ENCODE assay signal across 18 cellular contexts in the genomic region with DNA sequence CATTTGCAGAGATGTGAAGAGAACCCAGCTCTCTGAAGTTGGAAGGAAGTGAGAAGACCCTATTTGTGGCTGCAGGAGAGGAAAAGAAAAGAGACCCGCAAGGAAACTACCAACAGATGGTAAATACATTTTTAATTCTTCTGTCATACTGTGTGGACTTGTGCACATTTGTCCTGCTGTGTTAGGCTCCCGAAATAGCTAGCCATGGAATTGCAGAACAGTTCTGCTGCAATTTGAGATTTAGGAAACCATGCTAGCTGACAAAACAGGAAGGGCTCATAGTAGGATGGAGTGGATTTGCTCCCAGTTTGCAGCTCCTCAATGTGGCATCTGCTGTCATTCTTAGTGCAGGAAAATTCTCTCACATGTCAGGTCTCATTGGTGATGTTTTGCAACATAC.
"Had no signal": no experiment of that assay in that cellular context is flagged by ENCODE, and none has a peak within 500 bp of the region (broad histone marks: within the 10 kb centered on the region; RNA-seq: fewer than 3 reads in every experiment).

No MANE protein-coding gene starts in this region.

- H3K27me3 Mint-ChIP-seq: stimulated activated naive CD8-positive, alpha-beta T cell treated with anti-CD3 and anti-CD28 coated beads, Interleukin-15, Interleukin-2, amounts not matched to agents 100 ng/mL and 50 ng/mL, for 24 hours had no signal

- ATAC-seq: heart right ventricle; natural killer cell; right cardiac atrium; stimulated activated memory B cell treated with anti-CD40 and anti-IgM and Interleukin-4, amounts not matched to agents 10 μg/mL and 1 μg/mL and 100 μg/mL, for 72 hours; upper lobe of right lung had no signal

- H3K9me3 ChIP-seq: testis, tibial nerve, upper lobe of right lung had no signal

- H3K36me3 Mint-ChIP-seq: natural killer cell had no signal

- H3K27ac Mint-ChIP-seq: natural killer cell; stimulated activated memory B cell treated with anti-CD40 and anti-IgM and Interleukin-4, amounts not matched to agents 10 μg/mL and 1 μg/mL and 100 μg/mL, for 72 hours; stimulated activated naive CD8-positive, alpha-beta T cell treated with anti-CD3 and anti-CD28 coated beads, Interleukin-15, Interleukin-2, amounts not matched to agents 100 ng/mL and 50 ng/mL, for 24 hours had no signal

- H3K36me3 ChIP-seq: heart right ventricle, tibial nerve, upper lobe of right lung had no signal

- FAIRE-seq: frontal cortex, islet of Langerhans had no signal

- H3K4me3 Mint-ChIP-seq: natural killer cell; neural crest cell; stimulated activated memory B cell treated with anti-CD40 and anti-IgM and Interleukin-4, amounts not matched to agents 10 μg/mL and 1 μg/mL and 100 μg/mL, for 72 hours; stimulated activated naive CD8-positive, alpha-beta T cell treated with anti-CD3 and anti-CD28 coated beads, Interleukin-15, Interleukin-2, amounts not matched to agents 100 ng/mL and 50 ng/mL, for 24 hours had no signal

- H3K27me3 ChIP-seq: dorsolateral prefrontal cortex, heart right ventricle, testis, tibial nerve, upper lobe of right lung had no signal

- H3K27ac ChIP-seq: coronary artery, heart right ventricle, testis, tibial nerve, upper lobe of right lung had no signal

- H3K4me3 ChIP-seq: coronary artery, dorsolateral prefrontal cortex, heart right ventricle, testis, tibial nerve, upper lobe of right lung had no signal

- H3K9me3 Mint-ChIP-seq: stimulated activated naive CD8-positive, alpha-beta T cell treated with anti-CD3 and anti-CD28 coated beads, Interleukin-15, Interleukin-2, amounts not matched to agents 100 ng/mL and 50 ng/mL, for 24 hours had no signal

- DNase-seq: dorsolateral prefrontal cortex; effector CD8-positive, alpha-beta T cell; heart right ventricle; hypothalamus; kidney glomerular epithelial cell; natural killer cell; posterior cingulate gyrus; right cardiac atrium; stimulated activated CD4-positive, alpha-beta T cell treated with anti-CD3 and anti-CD28 coated beads, Interleukin-4, amount 100 ng/mL, for 1 hour; testis; upper lobe of right lung had no signal

- H3K4me1 ChIP-seq: testis had no signal
